ENCODE assay signal across 22 cellular contexts in genomic region chr10:29174389-29174788, GRCh38.
"Had no signal": no experiment of that assay in that cellular context is flagged by ENCODE, and none has a peak within 500 bp of the region (broad histone marks: within the 10 kb centered on the region; RNA-seq: fewer than 3 reads in every experiment).

No MANE protein-coding gene starts in this region.

- H3K36me3 Mint-ChIP-seq: stimulated activated naive B cell treated with anti-CD40 and anti-IgM and Interleukin-4, amounts not matched to agents 10 μg/mL and 1 μg/mL and 100 μg/mL, for 72 hours had no signal

- H3K27me3 ChIP-seq: cardiac muscle cell had no signal

- DNase-seq: activated CD4-positive, alpha-beta T cell treated with anti-CD3 and anti-CD28 coated beads for 1 hour; activated effector memory CD4-positive, alpha-beta T cell treated with anti-CD3 and anti-CD28 coated beads, Interleukin-2, amount 50 U/mL, for 16 hours; activated naive CD4-positive, alpha-beta T cell treated with anti-CD3 and anti-CD28 coated beads, Interleukin-2, amount 50 U/mL, for 16 hours; activated T-cell treated with anti-CD3 and anti-CD28 coated beads, Interleukin-2, amount 50 U/mL, for 72 hours; effector CD8-positive, alpha-beta T cell; esophagus squamous epithelium; foreskin fibroblast; glutamatergic neuron; hypothalamus; islet precursor cell; posterior cingulate gyrus; retina; stimulated activated naive B cell treated with anti-CD40 and anti-IgM and Interleukin-4, amounts not matched to agents 10 μg/mL and 1 μg/mL and 100 μg/mL, for 72 hours; T-helper 2 cell; WERI-Rb-1 had no signal

- H3K27ac ChIP-seq: cardiac muscle cell, esophagus squamous epithelium, neutrophil, WERI-Rb-1 had no signal

- H3K36me3 ChIP-seq: cardiac muscle cell, esophagus squamous epithelium, neutrophil, WERI-Rb-1 had no signal

- H3K27ac Mint-ChIP-seq: activated T-cell treated with anti-CD3 and anti-CD28 coated beads, Interleukin-2, amount 50 U/mL, for 72 hours; dendritic cell treated with granulocyte-macrophage colony-stimulating factor and Interleukin-4, amounts not matched to agents 40 ng/mL and 50 ng/mL, for 4 days; natural killer cell treated with Interleukin-12 subunit alpha and Interleukin-12 subunit beta and Interleukin-15 and Interleukin-18, amount 100 ng/mL, for 72 hours; stimulated activated naive B cell treated with anti-CD40 and anti-IgM and Interleukin-4, amounts not matched to agents 10 μg/mL and 1 μg/mL and 100 μg/mL, for 72 hours had no signal

- H3K4me1 ChIP-seq: esophagus squamous epithelium had no signal

- H3K4me1 Mint-ChIP-seq: stimulated activated naive B cell treated with anti-CD40 and anti-IgM and Interleukin-4, amounts not matched to agents 10 μg/mL and 1 μg/mL and 100 μg/mL, for 72 hours had no signal

- H3K4me3 ChIP-seq: cardiac muscle cell, esophagus squamous epithelium, lung had no signal

- ATAC-seq: activated T-cell treated with anti-CD3 and anti-CD28 coated beads, Interleukin-2, amount 50 U/mL, for 72 hours; natural killer cell treated with Interleukin-12 subunit alpha and Interleukin-12 subunit beta and Interleukin-15 and Interleukin-18, amount 100 ng/mL, for 72 hours; stimulated activated naive B cell treated with anti-CD40 and anti-IgM and Interleukin-4, amounts not matched to agents 10 μg/mL and 1 μg/mL and 100 μg/mL, for 72 hours had no signal

- FAIRE-seq: endothelial cell of umbilical vein had no signal

- H3K4me3 Mint-ChIP-seq: activated T-cell treated with anti-CD3 and anti-CD28 coated beads, Interleukin-2, amount 50 U/mL, for 72 hours; dendritic cell treated with granulocyte-macrophage colony-stimulating factor and Interleukin-4, amounts not matched to agents 40 ng/mL and 50 ng/mL, for 4 days; mesothelial cell of epicardium; natural killer cell treated with Interleukin-12 subunit alpha and Interleukin-12 subunit beta and Interleukin-15 and Interleukin-18, amount 100 ng/mL, for 72 hours; stimulated activated naive B cell treated with anti-CD40 and anti-IgM and Interleukin-4, amounts not matched to agents 10 μg/mL and 1 μg/mL and 100 μg/mL, for 72 hours had no signal
